28 cellular contexts compared by ENCODE assay signal in genomic region chr6:82881519-82881918, GRCh38.
"Had no signal": no experiment of that assay in that cellular context is flagged by ENCODE, and none has a peak within 500 bp of the region (broad histone marks: within the 10 kb centered on the region; RNA-seq: fewer than 3 reads in every experiment).

No MANE protein-coding gene starts in this region.

- H2AFZ ChIP-seq: hepatocyte had no signal

- DNase-seq: heart right ventricle; islet precursor cell; left cardiac atrium; lower lobe of right lung; mammary epithelial cell; mesenchymal stem cell; naive B cell; natural killer cell; ovary; retina; right cardiac atrium; small intestine; spleen; stimulated activated CD4-positive, alpha-beta T cell treated with anti-CD3 and anti-CD28 coated beads, Interleukin-4, amount 100 ng/mL, for 24 hours; stimulated activated naive CD4-positive, alpha-beta T cell; tibial artery; trophoblast cell; upper lobe of right lung had no signal

- H3K36me3 ChIP-seq: heart right ventricle, lower lobe of right lung, neutrophil, ovary, spleen, suprapubic skin, thoracic aorta, tibial artery, upper lobe of right lung had no signal

- H3K9me3 Mint-ChIP-seq: naive B cell; natural killer cell; stimulated activated effector memory CD8-positive, alpha-beta T cell treated with anti-CD3 and anti-CD28 coated beads, Interleukin-12 subunit alpha, Interleukin-12 subunit beta, amount 100 ng/mL, for 72 hours; stimulated activated naive CD8-positive, alpha-beta T cell treated with anti-CD3 and anti-CD28 coated beads, Interleukin-15, Interleukin-2, amounts not matched to agents 100 ng/mL and 50 ng/mL, for 24 hours had no signal

- H3K27ac Mint-ChIP-seq: naive B cell; natural killer cell; progenitor cell of endocrine pancreas; stimulated activated effector memory CD8-positive, alpha-beta T cell treated with anti-CD3 and anti-CD28 coated beads, Interleukin-12 subunit alpha, Interleukin-12 subunit beta, amount 100 ng/mL, for 72 hours; stimulated activated naive CD8-positive, alpha-beta T cell treated with anti-CD3 and anti-CD28 coated beads, Interleukin-15, Interleukin-2, amounts not matched to agents 100 ng/mL and 50 ng/mL, for 24 hours had no signal

- H3K4me3 Mint-ChIP-seq: naive B cell; natural killer cell; stimulated activated effector memory CD8-positive, alpha-beta T cell treated with anti-CD3 and anti-CD28 coated beads, Interleukin-12 subunit alpha, Interleukin-12 subunit beta, amount 100 ng/mL, for 72 hours; stimulated activated naive CD8-positive, alpha-beta T cell treated with anti-CD3 and anti-CD28 coated beads, Interleukin-15, Interleukin-2, amounts not matched to agents 100 ng/mL and 50 ng/mL, for 24 hours had no signal

- H3K4me3 ChIP-seq: heart right ventricle, hepatocyte, lower lobe of right lung, ovary, spleen, suprapubic skin, thoracic aorta, tibial artery, upper lobe of right lung had no signal

- H3K4me1 ChIP-seq: heart right ventricle, lower lobe of right lung, spleen, suprapubic skin, tibial artery, upper lobe of right lung had no signal

- H3K79me2 ChIP-seq: hepatocyte had no signal

- H3K27me3 Mint-ChIP-seq: stimulated activated naive CD8-positive, alpha-beta T cell treated with anti-CD3 and anti-CD28 coated beads, Interleukin-15, Interleukin-2, amounts not matched to agents 100 ng/mL and 50 ng/mL, for 24 hours had no signal

- H3K9me3 ChIP-seq: heart right ventricle, lower lobe of right lung, neutrophil, ovary, spleen, suprapubic skin, thoracic aorta, tibial artery, upper lobe of right lung had no signal

- H3K4me2 ChIP-seq: hepatocyte had no signal

- FAIRE-seq: small intestine, urothelium cell line had no signal

- H3K27me3 ChIP-seq: heart right ventricle, hepatocyte, neutrophil, ovary, spleen, suprapubic skin, tibial artery, upper lobe of right lung had no signal

- ATAC-seq: heart right ventricle, left cardiac atrium, left lobe of liver, lower lobe of right lung, natural killer cell, sciatic nerve, upper lobe of right lung had no signal

- H3K36me3 Mint-ChIP-seq: naive B cell; natural killer cell; stimulated activated effector memory CD8-positive, alpha-beta T cell treated with anti-CD3 and anti-CD28 coated beads, Interleukin-12 subunit alpha, Interleukin-12 subunit beta, amount 100 ng/mL, for 72 hours had no signal

- H3K27ac ChIP-seq: heart right ventricle, hepatocyte, lower lobe of right lung, neutrophil, ovary, spleen, suprapubic skin, thoracic aorta, tibial artery, upper lobe of right lung had no signal

- H3K4me1 Mint-ChIP-seq: naive B cell; natural killer cell; stimulated activated effector memory CD8-positive, alpha-beta T cell treated with anti-CD3 and anti-CD28 coated beads, Interleukin-12 subunit alpha, Interleukin-12 subunit beta, amount 100 ng/mL, for 72 hours had no signal
